Comparison of ENCODE assay signal across 13 cellular contexts in genomic region chr16:55759983-55760664, GRCh38.
DNase-seq lines count a peak whose midpoint lies in the region; ATAC-seq and TF ChIP-seq lines count a peak whose summit lies in the region.
"Had no signal": no experiment of that assay in that cellular context is flagged by ENCODE, and none has a peak within 500 bp of the region (broad histone marks: within the 10 kb centered on the region; RNA-seq: fewer than 3 reads in every experiment).

No MANE protein-coding gene starts in this region.

- ATAC-seq in left cardiac atrium (peak; percentile 67 to 72), HG03469 (IDR thresholded peaks at IDR 0.05; ENCODE audit: unreplicated experiment) (no peak), HG03342 (IDR thresholded peaks at IDR 0.05; ENCODE audit: unreplicated experiment) (no peak)
- ATAC-seq: naive thymus-derived CD8-positive, alpha-beta T cell had no signal

- H3K4ac ChIP-seq in mesendoderm (ENCODE audit: low read depth, low read length): no peak overlapping the region

- no CpG with 5 or more reads among the region's 12 CpGs for WGBS in mesendoderm (ENCODE audit: extremely low coverage, insufficient coverage, low lambda C conversion rate)

- no peaks in the 10 kb centered on the region for H3K79me2 ChIP-seq in mesendoderm (ENCODE audit: control insufficient read depth, insufficient read depth, low read length)

- H3K27ac ChIP-seq in mesendoderm (ENCODE audit: low read depth, low read length): no peak overlapping the region
- H3K27ac ChIP-seq: esophagus muscularis mucosa, SK-N-MC had no signal

- H3K27me3 ChIP-seq in mesendoderm (ENCODE audit: insufficient read depth, low read length, poor library complexity): no peaks in the 10 kb centered on the region

- POLR2A ChIA-PET in HEK293T (lab: Yijun Ruan, JAX): no interaction called here

- no peaks in the 10 kb centered on the region for H3K79me1 ChIP-seq in mesendoderm (ENCODE audit: low read length)

- intact Hi-C loops in left cardiac atrium (cut with DNase I): no loop called here

- no peak overlapping the region for H2AK5ac ChIP-seq in mesendoderm (ENCODE audit: low read length)

- no peaks in the 10 kb centered on the region for H3K4me1 ChIP-seq in mesendoderm (ENCODE audit: control insufficient read depth, low read depth, low read length)

- peak overlapping the region; percentile 3 for H3K4me2 ChIP-seq in mesendoderm (ENCODE audit: low read length)

- no peak overlapping the region for H4K5ac ChIP-seq in mesendoderm (ENCODE audit: low read length)

- no peak overlapping the region for H3K4me3 ChIP-seq in mesendoderm (ENCODE audit: low read length)
- H3K4me3 ChIP-seq: SK-N-MC had no signal

- no peak overlapping the region for H2BK5ac ChIP-seq in mesendoderm (ENCODE audit: low read length)

- peak overlapping the region; percentile 74 for H3K56ac ChIP-seq in mesendoderm (ENCODE audit: low read length)

- no peak overlapping the region for H3K18ac ChIP-seq in mesendoderm (ENCODE audit: low read length)

- CTCF ChIA-PET in HEK293T (lab: Yijun Ruan, JAX): no interaction called here

- no peak overlapping the region for H2BK15ac ChIP-seq in mesendoderm (replicated peaks; ENCODE audit: low read depth)

- H3K36me3 ChIP-seq in mesendoderm (ENCODE audit: control insufficient read depth, insufficient read depth, low read length): no peaks in the 10 kb centered on the region
- H3K36me3 ChIP-seq: esophagus muscularis mucosa had no signal

- no peak overlapping the region for H4K8ac ChIP-seq in mesendoderm (ENCODE audit: low read depth, low read length)

- no peak overlapping the region for H3K23ac ChIP-seq in mesendoderm (ENCODE audit: low read length)

- peak; percentile 32 for DNase-seq in NCI-H2171 treated with DMSO at 0.1 percent for 48 hours (lab: John Stamatoyannopoulos, UW)
- no peak for DNase-seq in NCI-H2171 (lab: John Stamatoyannopoulos, UW)
- DNase-seq in left cardiac atrium: no peak
- peak; percentile 46 for DNase-seq in mesendoderm
- DNase-seq in ureter (ENCODE audit: low spot score): peak; percentile 67
- DNase-seq in HEK293T (ENCODE audit: extremely low spot score): no peak
- DNase-seq: 8988T; naive thymus-derived CD8-positive, alpha-beta T cell; NCI-H2029 had no signal

- H3K9ac ChIP-seq in mesendoderm (ENCODE audit: low read length): peak overlapping the region; percentile 32

- H2BK120ac ChIP-seq in mesendoderm (ENCODE audit: low read depth, low read length): no peak overlapping the region

TF ChIP-seq in HEK293T, 16 proteins besides CTCF, POLR2A, EP300 and RAD21:
- no peak for TF ChIP-seq CTBP1 (IDR thresholded peaks at IDR 0.05; ENCODE audit: borderline replicate concordance)
- TF ChIP-seq LEF1 (IDR thresholded peaks at IDR 0.05; ENCODE audit: borderline replicate concordance): no peak
- no peak for TF ChIP-seq ZNF384 (IDR thresholded peaks at IDR 0.05)
- TF ChIP-seq L3MBTL2 (conservative IDR thresholded peaks at IDR 0.05): no peak
- no peak for TF ChIP-seq ELF4 (IDR thresholded peaks at IDR 0.05)
- TF ChIP-seq ARNT (IDR thresholded peaks at IDR 0.05): no peak
- TF ChIP-seq FOXK2 (IDR thresholded peaks at IDR 0.05): no peak
- no peak for TF ChIP-seq HDGF (IDR thresholded peaks at IDR 0.05; ENCODE audit: borderline replicate concordance)
- no peak for TF ChIP-seq BHLHE40 (IDR thresholded peaks at IDR 0.05; ENCODE audit: borderline replicate concordance)
- no peak for TF ChIP-seq FOXA1 (IDR thresholded peaks at IDR 0.05)
- TF ChIP-seq SP1 (IDR thresholded peaks at IDR 0.05): no peak
- no peak for TF ChIP-seq PKNOX1 (IDR thresholded peaks at IDR 0.05)
- no peak for TF ChIP-seq TARDBP (IDR thresholded peaks at IDR 0.05)
- no peak for TF ChIP-seq NFRKB (IDR thresholded peaks at IDR 0.05)
- TF ChIP-seq FOXM1 (IDR thresholded peaks at IDR 0.05; ENCODE audit: borderline replicate concordance): no peak
- no peak for TF ChIP-seq SUZ12 (IDR thresholded peaks at IDR 0.05)

Comparison
In these comparisons a context has a peak if more than half of its experiments do, and no peak if none do; other contexts are left out.
1. DNase-seq: peak in NCI-H2171 treated with DMSO at 0.1 percent for 48 hours (single experiment), mesendoderm (single experiment) and ureter (single experiment); none in NCI-H2171 (single experiment), left cardiac atrium (single experiment) and HEK293T (single experiment).
2. ATAC-seq: peak in left cardiac atrium (2 of 2); none in HG03469 (single experiment) and HG03342 (single experiment).